Comparison of ENCODE assay signal across 8 cellular contexts in genomic region chr10:102394801-102395676, GRCh38. TPM values are rescaled to one million over a fixed set of nuclear protein-coding genes. Genes with fewer than 3 reads are reported as not detected.
DNase-seq lines count a peak whose midpoint lies in the region; ATAC-seq and TF ChIP-seq lines count a peak whose summit lies in the region.

No MANE protein-coding gene starts in this region.

- peak; percentile 89 for DNase-seq in CD14-positive monocyte (ENCODE audit: low spot score)
- DNase-seq in IMR-90, result peak; percentile 87
- peak; percentile 90 for DNase-seq in glomerular visceral epithelial cell (ENCODE audit: extremely low spot score)
- DNase-seq in omental fat pad (ENCODE audit: low spot score), result peak; percentile 82
- DNase-seq in superior temporal gyrus (ENCODE audit: extremely low spot score), result peak; percentile 80

- peaks cover 9 to 22% (median 16%) of the 10 kb centered on the region in 3 donors for H3K27me3 Mint-ChIP-seq in CD14-positive monocyte (ENCODE audit: low read depth in 3 of 3)
- no peaks in the 10 kb centered on the region for H3K27me3 Mint-ChIP-seq in activated naive CD4-positive, alpha-beta T cell treated with anti-CD3 and anti-CD28 coated beads, Interleukin-2, amount 50 U/mL, for 24 hours

- peak overlapping the region; percentile 58 for H3K9ac ChIP-seq in IMR-90 (ENCODE audit: low read depth, low read length)

- TF ChIP-seq RAD21 in IMR-90 (IDR thresholded peaks at IDR 0.05; ENCODE audit: low read length), result no peak

- peaks cover 10% of the 10 kb centered on the region for H3K9me1 ChIP-seq in IMR-90 (ENCODE audit: insufficient read depth, low read length)

- peaks cover 37% of the 10 kb centered on the region for H3K4me1 Mint-ChIP-seq in CD14-positive monocyte
- peaks cover 42% of the 10 kb centered on the region for H3K4me1 Mint-ChIP-seq in activated naive CD4-positive, alpha-beta T cell treated with anti-CD3 and anti-CD28 coated beads, Interleukin-2, amount 50 U/mL, for 24 hours

- intact Hi-C loops in CD14-positive monocyte (cut with micrococcal nuclease), result loop anchor here (2.0 to 10.0 kb wide), 5 partner anchors 38 to 190 kb away; partner anchors contain the start of genes ACTR1A (in 1 of the 2), CUEDC2 (in 1 of the 2) and SUFU (in 1 of the 2)
- intact Hi-C loops in IMR-90 (cut with micrococcal nuclease), result loop anchor here (1.0 to 10.0 kb wide), 6 partner anchors 26 to 250 kb away; partner anchors contain the start of gene TRIM8

- WGBS in IMR-90 (ENCODE audit: extremely low coverage in 2 of 2, insufficient read length in 1 of 2), 2 experiments, result 0% methylated on average over 15 of the region's 55 CpGs; no CpG with 5 or more reads in 1 of the 2 experiments

- no peaks in the 10 kb centered on the region for H3K9me3 ChIP-seq in IMR-90 (ENCODE audit: control insufficient read depth, insufficient read depth, low read length)

- H2BK15ac ChIP-seq in IMR-90 (ENCODE audit: low read depth, low read length), result no peak overlapping the region

- H4K5ac ChIP-seq in IMR-90 (ENCODE audit: low read depth, low read length), result peak overlapping the region; percentile 25; the same call in 1 of the 2 replicates

- POLR2A ChIA-PET in IMR-90 (lab: Charles Lee; ENCODE audit: unreplicated experiment), result interaction anchor here (0.6 kb wide), 1 partner anchor 10 kb away, joined by 3 read pairs; no protein-coding TSS in a partner anchor

- H3K4me1 ChIP-seq in IMR-90 (ENCODE audit: control insufficient read depth, insufficient read depth, low read length), result peaks cover 11% of the 10 kb centered on the region

- H3K36me3 ChIP-seq in IMR-90 (ENCODE audit: control insufficient read depth, insufficient read depth, low read length), result peaks cover 6% of the 10 kb centered on the region; the same call in 1 of the 2 replicates

- H3K36me3 Mint-ChIP-seq in CD14-positive monocyte, result peaks cover 30 to 39% of the 10 kb centered on the region in 2 donors
- H3K36me3 Mint-ChIP-seq in activated naive CD4-positive, alpha-beta T cell treated with anti-CD3 and anti-CD28 coated beads, Interleukin-2, amount 50 U/mL, for 24 hours, result peaks cover 19% of the 10 kb centered on the region

- in situ Hi-C loops in IMR-90 (cut with MboI; ENCODE audit: low sequenced_read_pairs), result loop anchor here (5.0 kb wide), 1 partner anchor 82 kb away; no protein-coding TSS in a partner anchor

- no peaks in the 10 kb centered on the region for H3K27me3 ChIP-seq in IMR-90 (ENCODE audit: control insufficient read depth, insufficient read depth, low read length)

- peak overlapping the region; percentile 99 for H3K4me2 ChIP-seq in IMR-90 (ENCODE audit: low read depth, low read length)

- CTCF ChIA-PET in IMR-90 (lab: Yijun Ruan, JAX), result interaction anchor here (0.6 to 1.7 kb wide), 6 partner anchors 9 to 193 kb away, joined by 3 to 5 read pairs (median 3); no protein-coding TSS in a partner anchor

- peak overlapping the region; percentile 94 for H2AFZ ChIP-seq in IMR-90 (replicated peaks; ENCODE audit: low read length, poor library complexity)

- H3K4me3 Mint-ChIP-seq in CD14-positive monocyte, result peak overlapping the region; percentile 91 to 95
- H3K4me3 Mint-ChIP-seq in activated naive CD4-positive, alpha-beta T cell treated with anti-CD3 and anti-CD28 coated beads, Interleukin-2, amount 50 U/mL, for 24 hours, result peak overlapping the region; percentile 92

- no peak overlapping the region; the same call in 1 of the 2 replicates for H3K56ac ChIP-seq in IMR-90 (ENCODE audit: extremely low read depth, insufficient read depth, low read length)

- peak; percentile 86 for TF ChIP-seq POLR2A in IMR-90 (IDR thresholded peaks at IDR 0.05; ENCODE audit: low read depth, low read length)

- H3K4ac ChIP-seq in IMR-90 (ENCODE audit: low read depth, low read length), result peak overlapping the region; percentile 84

- peak overlapping the region; percentile 56 to 81; a peak in 2 of 4 replicates for H4K8ac ChIP-seq in IMR-90 (ENCODE audit: low read depth in 2 of 2, low read length in 2 of 2)

- H2AK9ac ChIP-seq in IMR-90 (replicated peaks; ENCODE audit: low read depth, low read length, poor library complexity), result peak overlapping the region; percentile 86

- H3K27ac Mint-ChIP-seq in CD14-positive monocyte, result peak overlapping the region; percentile 98 to 100 (median 99)
- H3K27ac Mint-ChIP-seq in activated naive CD4-positive, alpha-beta T cell treated with anti-CD3 and anti-CD28 coated beads, Interleukin-2, amount 50 U/mL, for 24 hours, result peak overlapping the region; percentile 98

- peak overlapping the region; percentile 67; the same call in 1 of the 2 replicates for H3K14ac ChIP-seq in IMR-90 (replicated peaks; ENCODE audit: low read depth, low read length)

- H2AK5ac ChIP-seq in IMR-90 (ENCODE audit: low read depth, low read length), result peak overlapping the region; percentile 91

- peak overlapping the region; percentile 55; the same call in 1 of the 2 replicates for H3K18ac ChIP-seq in IMR-90 (ENCODE audit: low read depth, low read length)

- no peak overlapping the region for H2BK20ac ChIP-seq in IMR-90 (ENCODE audit: low read depth, low read length)

- peak overlapping the region; percentile 55 for H3K27ac ChIP-seq in IMR-90 (ENCODE audit: insufficient read depth, low read length)

- ATAC-seq in GM19452 (IDR thresholded peaks at IDR 0.05; ENCODE audit: unreplicated experiment), result peak; percentile 27
- ATAC-seq in IMR-90 (ENCODE audit: low read depth), result peak; percentile 66
- ATAC-seq in SK-N-SH treated with all-trans-retinoic acid at 6 μM for 48 hours, result peak; percentile 65
- ATAC-seq in omental fat pad (ENCODE audit: low FRiP score), result peak; percentile 19

- no peak overlapping the region; the same call in 1 of the 2 replicates for H4K91ac ChIP-seq in IMR-90 (ENCODE audit: insufficient read depth, low read depth, low read length)

- H3K79me1 ChIP-seq in IMR-90 (ENCODE audit: low read depth in 1 of 2, low read length in 2 of 2), result peaks cover 17 to 33% of the 10 kb centered on the region in 2 experiments

- peak overlapping the region; percentile 37 for H2BK120ac ChIP-seq in IMR-90 (ENCODE audit: low read depth, low read length)

- H2BK5ac ChIP-seq in IMR-90 (ENCODE audit: low read depth, low read length, poor library complexity, severe bottlenecking), result peak overlapping the region; percentile 82

- H3K9me3 Mint-ChIP-seq in CD14-positive monocyte, result no peaks in the 10 kb centered on the region
- H3K9me3 Mint-ChIP-seq in activated naive CD4-positive, alpha-beta T cell treated with anti-CD3 and anti-CD28 coated beads, Interleukin-2, amount 50 U/mL, for 24 hours, result no peaks in the 10 kb centered on the region

- TF ChIP-seq CTCF in CD14-positive monocyte (IDR thresholded peaks at IDR 0.05) (no peak), IMR-90 (conservative IDR thresholded peaks at IDR 0.05; ENCODE audit: low read depth, low read length) (no peak), omental fat pad (IDR thresholded peaks at IDR 0.05) (no peak)

- H4K20me1 ChIP-seq in IMR-90 (ENCODE audit: insufficient read depth, low read length), result 0 out of 2 replicates have a peak, but pooled peaks cover 3% of the 10 kb centered on the region

- no TSS peak for BruUV-seq in IMR-90 (replicated peaks; lab: Mats Ljungman, UMichigan)

- dilution Hi-C loops in IMR-90 (cut with HindIII; ENCODE audit: low sequenced_read_pairs, unreplicated experiment), result no loop called here

- peak overlapping the region; percentile 89 for H3K23ac ChIP-seq in IMR-90 (ENCODE audit: low read depth, low read length)

- peak overlapping the region; percentile 51 for H3K4me3 ChIP-seq in IMR-90 (ENCODE audit: insufficient read depth, low read depth, low read length)

TF ChIP-seq in IMR-90, 13 proteins besides CTCF, POLR2A, EP300 and RAD21 (continues in another document):
- TF ChIP-seq MAZ (IDR thresholded peaks at IDR 0.05; ENCODE audit: borderline replicate concordance, low read depth, low read length) (peak; percentile 100), MXI1 (IDR thresholded peaks at IDR 0.05; ENCODE audit: borderline replicate concordance, low read depth, low read length) (no peak), RFX5 (IDR thresholded peaks at IDR 0.05; ENCODE audit: low read depth, low read length) (no peak)

TF ChIP-seq in SK-N-SH treated with all-trans-retinoic acid at 6 μM for 48 hours, 23 proteins besides CTCF, POLR2A, EP300 and RAD21 (continues in another document):
- no peak for TF ChIP-seq TOX (CRISPR knock-in tag; IDR thresholded peaks at IDR 0.05; ENCODE audit: borderline replicate concordance)
- no peak for TF ChIP-seq GLIS3 (CRISPR knock-in tag; IDR thresholded peaks at IDR 0.05)
- no peak for TF ChIP-seq PPARA (CRISPR knock-in tag; IDR thresholded peaks at IDR 0.05; ENCODE audit: borderline replicate concordance)
- TF ChIP-seq ISL1 (CRISPR knock-in tag; IDR thresholded peaks at IDR 0.05), result no peak

RNA-seq across cellular contexts. Expression of gene NFKB2, which starts 0.5 kb away (rescaled TPM):
- polyA plus RNA-seq in CD14-positive monocyte (10 to 100 TPM in 1 of 2 donors, 1 to 10 TPM in 1; 6.8 to 15.0 TPM), IMR-90 (2012; rRNA removed) (32.3 and 34.7 TPM in 2 replicates)
- total RNA-seq in IMR-90 (2012; rRNA removed) (16.1 TPM in 2 replicates), omental fat pad (10 to 100 TPM; 13.7 to 54.4 (median 28.8) TPM)
- 27.9 and 40.3 TPM in 2 replicates for polyA plus RNA-seq in IMR-90 (2012; cell fraction: cytosol; rRNA removed)
- polyA plus RNA-seq in IMR-90 (2012; cell fraction: nucleus; rRNA removed; ENCODE audit: low replicate concordance), result 81.8 and 143 TPM in 2 replicates

RNA-seq across cellular contexts. Expression of gene PSD, which starts 23.5 kb away (rescaled TPM):
- polyA plus RNA-seq in CD14-positive monocyte (1 to 10 TPM; 1.1 to 1.5 TPM), IMR-90 (2012; rRNA removed) (4.4 and 5.8 TPM in 2 replicates)
- total RNA-seq in IMR-90 (2012; rRNA removed) (1.4 and 2.0 TPM in 2 replicates), omental fat pad (1 to 10 TPM in 2 of 4 donors, under 1 TPM in 1, not detected in 1; 0.44 to 1.6 (median 1.1) TPM)
- 2.1 and 6.4 TPM in 2 replicates for polyA plus RNA-seq in IMR-90 (2012; cell fraction: cytosol; rRNA removed)
- 6.6 and 10.9 TPM in 2 replicates for polyA plus RNA-seq in IMR-90 (2012; cell fraction: nucleus; rRNA removed; ENCODE audit: low replicate concordance)

RNA-seq across cellular contexts. Expression of gene FBXL15, which starts 25.6 kb away (rescaled TPM):
- 10 to 100 TPM; 25.5 to 36.3 TPM for polyA plus RNA-seq in CD14-positive monocyte
- 2.5 and 3.0 TPM in 2 replicates for total RNA-seq in IMR-90 (2012; rRNA removed)
- 8.4 and 13.6 TPM in 2 replicates for polyA plus RNA-seq in IMR-90 (2012; rRNA removed)
- 18.3 and 20.0 TPM in 2 replicates for polyA plus RNA-seq in IMR-90 (2012; cell fraction: cytosol; rRNA removed)
- polyA plus RNA-seq in IMR-90 (2012; cell fraction: nucleus; rRNA removed; ENCODE audit: low replicate concordance), result 23.1 and 53.1 TPM in 2 replicates
- total RNA-seq in omental fat pad, result 10 to 100 TPM; 11.7 to 16.8 (median 15.0) TPM

RNA-seq across cellular contexts. Expression of gene CUEDC2, which starts 37.3 kb away (rescaled TPM):
- polyA plus RNA-seq in CD14-positive monocyte, result 10 to 100 TPM; 58.5 to 70.2 TPM
- 43.6 and 55.7 TPM in 2 replicates for total RNA-seq in IMR-90 (2012; rRNA removed)
- 84.9 and 87.6 TPM in 2 replicates for polyA plus RNA-seq in IMR-90 (2012; rRNA removed)
- polyA plus RNA-seq in IMR-90 (2012; cell fraction: cytosol; rRNA removed), result 81.3 and 97.7 TPM in 2 replicates
- 105 and 123 TPM in 2 replicates for polyA plus RNA-seq in IMR-90 (2012; cell fraction: nucleus; rRNA removed; ENCODE audit: low replicate concordance)
- total RNA-seq in omental fat pad, result 10 to 100 TPM; 41.1 to 51.6 (median 47.2) TPM

RNA-seq across cellular contexts. Expression of gene C10orf95, which starts 56.3 kb away (rescaled TPM):
- not detected for polyA plus RNA-seq in CD14-positive monocyte
- not detected in 2 replicates for total RNA-seq in IMR-90 (2012; rRNA removed)
- not detected in 2 replicates for polyA plus RNA-seq in IMR-90 (2012; rRNA removed)
- 0.04 TPM in 1 of 2 replicates, not detected in the other for polyA plus RNA-seq in IMR-90 (2012; cell fraction: cytosol; rRNA removed)
- polyA plus RNA-seq in IMR-90 (2012; cell fraction: nucleus; rRNA removed; ENCODE audit: low replicate concordance), result not detected in 2 replicates
- total RNA-seq in omental fat pad, result under 1 TPM in 1 of 4 donors, not detected in 3; 0.84 TPM

Comparison
In these comparisons a context has a peak if more than half of its experiments do, and no peak if none do; other contexts are left out.
1. Peak in every context shown above with its lines: DNase-seq, ATAC-seq, H3K4me3 ChIP-seq and H3K27ac ChIP-seq.